Comparison of ENCODE assay signal across 28 cellular contexts in genomic region chr10:77867124-77867715, GRCh38. TPM values are rescaled to one million over a fixed set of nuclear protein-coding genes. Genes with fewer than 3 reads are reported as not detected.
DNase-seq lines count a peak whose midpoint lies in the region; ATAC-seq and TF ChIP-seq lines count a peak whose summit lies in the region.
"Had no signal": no experiment of that assay in that cellular context is flagged by ENCODE, and none has a peak within 500 bp of the region (broad histone marks: within the 10 kb centered on the region; RNA-seq: fewer than 3 reads in every experiment).

No MANE protein-coding gene starts in this region.

- peak overlapping the region in 2 of 3 experiments; percentile 9 to 48; a peak in 4 of 7 replicates for H3K27ac Mint-ChIP-seq in H9
- H3K27ac Mint-ChIP-seq in CD14-positive monocyte: no peak overlapping the region
- H3K27ac Mint-ChIP-seq: activated CD8-positive, alpha-beta T cell treated with anti-CD3 and anti-CD28 coated beads for 36 hours; activated naive CD4-positive, alpha-beta T cell treated with anti-CD3 and anti-CD28 coated beads for 36 hours; activated T-helper 1 cell treated with anti-CD3 and anti-CD28 coated beads, Interleukin-12 subunit alpha, Interleukin-12 subunit beta, Interleukin-2, Interleukin-4 antibody, amounts not matched to agents 30 ng/mL and 10 ng/mL and 1 ng/mL, durations not matched to agents 14 hours and 24 hours and 36 hours; stimulated activated naive B cell treated with anti-CD40 and anti-IgM and Interleukin-4, amounts not matched to agents 10 μg/mL and 1 μg/mL and 100 μg/mL, for 72 hours; T-helper 2 cell treated with Interferon-gamma antibody and Interleukin-4, amounts not matched to agents 5 μg/mL and 100 μg/mL, for 36 hours had no signal

- H2BK20ac ChIP-seq in H9 (ENCODE audit: low read depth, low read length, poor library complexity, severe bottlenecking): no peak overlapping the region

- H3K27ac ChIP-seq in H9 (ENCODE audit: insufficient read length, low read depth, low read length) (no peak overlapping the region), iPS-20b (ENCODE audit: low read length) (no peak overlapping the region), trophoblast cell (ENCODE audit: low read depth, low read length) (peak overlapping the region; percentile 67)
- H3K27ac ChIP-seq: brain microvascular endothelial cell, HL-60, upper lobe of right lung had no signal

- no peak overlapping the region for H2AK5ac ChIP-seq in H9 (ENCODE audit: insufficient read length, low read length)
- H2AK5ac ChIP-seq in trophoblast cell (ENCODE audit: low read length): no peak overlapping the region

- H3K4me3 ChIP-seq in iPS-20b (ENCODE audit: low read length) (no peak overlapping the region), trophoblast cell (ENCODE audit: low read depth, low read length) (no peak overlapping the region)
- H3K4me3 ChIP-seq: adrenal gland, upper lobe of right lung had no signal

- WGBS in H9 (ENCODE audit: extremely low coverage, insufficient read length, low lambda C conversion rate): no CpG with 5 or more reads among the region's 6 CpGs
- no CpG with 5 or more reads among the region's 6 CpGs for WGBS in trophoblast cell (ENCODE audit: extremely low coverage, insufficient coverage, insufficient read length)

- intact Hi-C loops in CD14-positive monocyte (cut with micrococcal nuclease): no loop called here

- H3K4me1 Mint-ChIP-seq in H9: peaks cover 57 to 63% of the 10 kb centered on the region in 2 experiments
- no peaks in the 10 kb centered on the region for H3K4me1 Mint-ChIP-seq in CD14-positive monocyte

- no peak overlapping the region for H3T11ph ChIP-seq in H9 (ENCODE audit: low read length)

- H4K8ac ChIP-seq in H9 (replicated peaks; ENCODE audit: insufficient read length, low read depth, low read length): no peak overlapping the region
- no peak overlapping the region for H4K8ac ChIP-seq in trophoblast cell (ENCODE audit: low read depth, low read length)

- H3K4me1 ChIP-seq in H9 (ENCODE audit: insufficient read depth, low read length): peaks cover 6% of the 10 kb centered on the region; the same call in 1 of the 2 replicates
- peaks cover 33% of the 10 kb centered on the region for H3K4me1 ChIP-seq in iPS-20b (ENCODE audit: insufficient read depth, low read length)
- H3K4me1 ChIP-seq in trophoblast cell (ENCODE audit: control insufficient read depth in 1 of 2, insufficient read depth in 2 of 2, low read length in 2 of 2): peaks cover 43 to 60% of the 10 kb centered on the region in 2 experiments

- H3K23ac ChIP-seq in H9 (ENCODE audit: insufficient read length, low read depth, low read length): no peak overlapping the region
- H3K23ac ChIP-seq in trophoblast cell (ENCODE audit: low read length): no peak overlapping the region

- DNase-seq in H9: no peak
- DNase-seq in SW480 (ENCODE audit: low spot score): peak; percentile 66
- DNase-seq in trophoblast cell: peak; percentile 89 to 100
- DNase-seq in stimulated activated CD4-positive, alpha-beta T cell treated with anti-CD3 and anti-CD28 coated beads, Interleukin-2, amount 100 ng/mL, for 24 hours: no peak
- DNase-seq in CD14-positive monocyte (ENCODE audit: low spot score): no peak
- DNase-seq in dermis blood vessel endothelial cell: no peak
- DNase-seq: activated CD4-positive, alpha-beta T cell treated with anti-CD3 and anti-CD28 coated beads for 1 hour; activated CD8-positive, alpha-beta memory T cell treated with anti-CD3 and anti-CD28 coated beads, Interleukin-2, amount 50 U/mL, for 48 hours; activated CD8-positive, alpha-beta T cell treated with anti-CD3 and anti-CD28 coated beads for 36 hours; activated naive CD4-positive, alpha-beta T cell treated with anti-CD3 and anti-CD28 coated beads for 36 hours; adrenal gland; brain microvascular endothelial cell; C1 segment of cervical spinal cord; COR-L47; kidney; midbrain; naive thymus-derived CD8-positive, alpha-beta T cell; NCI-H1417 treated with DMSO at 0.1 percent for 48 hours; NCI-H2029 treated with DMSO at 0.1 percent for 48 hours; NCI-H2227 treated with DMSO at 0.1 percent for 48 hours; SHP77; stimulated activated naive B cell treated with anti-CD40 and anti-IgM and Interleukin-4, amounts not matched to agents 10 μg/mL and 1 μg/mL and 100 μg/mL, for 72 hours; upper lobe of right lung had no signal

- no peak for ATAC-seq in GM18498 (IDR thresholded peaks at IDR 0.05; ENCODE audit: unreplicated experiment)
- ATAC-seq: naive thymus-derived CD8-positive, alpha-beta T cell; stimulated activated naive B cell treated with anti-CD40 and anti-IgM and Interleukin-4, amounts not matched to agents 10 μg/mL and 1 μg/mL and 100 μg/mL, for 72 hours; upper lobe of right lung had no signal

- no peak overlapping the region for H4K12ac ChIP-seq in trophoblast cell (ENCODE audit: low read depth, low read length)

- H3K36me3 ChIP-seq in iPS-20b (ENCODE audit: insufficient read depth, low read depth, low read length): peaks cover 21% of the 10 kb centered on the region
- peaks cover 8 to 10% of the 10 kb centered on the region in 2 experiments for H3K36me3 ChIP-seq in trophoblast cell (ENCODE audit: control insufficient read depth in 1 of 2, insufficient read depth in 2 of 2, low read length in 2 of 2)
- H3K36me3 ChIP-seq: upper lobe of right lung had no signal

- no peak overlapping the region for H3K4ac ChIP-seq in H9 (ENCODE audit: low read depth, low read length)
- H3K4ac ChIP-seq in trophoblast cell (ENCODE audit: low read depth, low read length): no peak overlapping the region

- no peaks in the 10 kb centered on the region for H4K20me1 ChIP-seq in H9 (ENCODE audit: control insufficient read depth, insufficient read depth, insufficient read length)

- H3K14ac ChIP-seq in H9 (ENCODE audit: insufficient read depth, low read length) (no peak overlapping the region), trophoblast cell (ENCODE audit: low read length) (peak overlapping the region; percentile 36)

- H3K9me3 ChIP-seq in H9 (ENCODE audit: control insufficient read depth, low read depth, low read length) (no peaks in the 10 kb centered on the region), iPS-20b (ENCODE audit: insufficient read depth, low read depth, low read length) (no peaks in the 10 kb centered on the region), trophoblast cell (ENCODE audit: insufficient read depth, low read depth, low read length) (peaks cover 2% of the 10 kb centered on the region)
- H3K9me3 ChIP-seq: adrenal gland, upper lobe of right lung had no signal

- H3K23me2 ChIP-seq in H9 (ENCODE audit: insufficient read length, low read depth, low read length, poor library complexity, severe bottlenecking): no peaks in the 10 kb centered on the region

- H3K56ac ChIP-seq in H9 (ENCODE audit: insufficient read length, low read depth, low read length): no peak overlapping the region

- H3K79me1 ChIP-seq in H9 (ENCODE audit: insufficient read depth, low read depth, low read length, poor library complexity, severe bottlenecking) (no peaks in the 10 kb centered on the region), trophoblast cell (ENCODE audit: low read length) (peaks cover 42% of the 10 kb centered on the region)

- H3K18ac ChIP-seq in H9 (ENCODE audit: insufficient read length, low read depth, low read length) (no peak overlapping the region), trophoblast cell (ENCODE audit: low read length) (no peak overlapping the region)

- TF ChIP-seq CTCF in H9 (conservative IDR thresholded peaks at IDR 0.05) (no peak), CD14-positive monocyte (IDR thresholded peaks at IDR 0.05) (no peak)

- H4K5ac ChIP-seq in H9 (ENCODE audit: insufficient read length, low read depth, low read length): no peak overlapping the region

- H3K27me3 ChIP-seq in H9 (ENCODE audit: insufficient read depth, low read length): no peaks in the 10 kb centered on the region
- no peaks in the 10 kb centered on the region for H3K27me3 ChIP-seq in iPS-20b (ENCODE audit: insufficient read depth, low read length)
- H3K27me3 ChIP-seq in trophoblast cell (ENCODE audit: insufficient read depth, low read length): no peaks in the 10 kb centered on the region
- H3K27me3 ChIP-seq: adrenal gland, brain microvascular endothelial cell, upper lobe of right lung had no signal

- no peak overlapping the region for H3K9ac ChIP-seq in H9 (ENCODE audit: extremely low read depth, insufficient read length, low read length)
- H3K9ac ChIP-seq in iPS-20b (ENCODE audit: low read depth, low read length): peak overlapping the region; percentile 1; the same call in 1 of the 2 replicates
- no peak overlapping the region for H3K9ac ChIP-seq in trophoblast cell (ENCODE audit: low read length)

- H3K27me3 Mint-ChIP-seq in H9 (ENCODE audit: low read depth) (no peaks in the 10 kb centered on the region), CD14-positive monocyte (ENCODE audit: low read depth in 3 of 3) (no peaks in the 10 kb centered on the region)
- H3K27me3 Mint-ChIP-seq: activated CD8-positive, alpha-beta T cell treated with anti-CD3 and anti-CD28 coated beads for 36 hours; naive thymus-derived CD8-positive, alpha-beta T cell; stimulated activated naive B cell treated with anti-CD40 and anti-IgM and Interleukin-4, amounts not matched to agents 10 μg/mL and 1 μg/mL and 100 μg/mL, for 72 hours had no signal

- no peak overlapping the region for H2BK15ac ChIP-seq in H9 (ENCODE audit: low read depth, low read length)

- H3K36me3 Mint-ChIP-seq in H9 (ENCODE audit: insufficient read depth in 1 of 3, low read depth in 3 of 3) (peaks cover 4 to 57% (median 16%) of the 10 kb centered on the region in 3 experiments), CD14-positive monocyte (no peaks in the 10 kb centered on the region)
- H3K36me3 Mint-ChIP-seq: naive thymus-derived CD8-positive, alpha-beta T cell; stimulated activated naive B cell treated with anti-CD40 and anti-IgM and Interleukin-4, amounts not matched to agents 10 μg/mL and 1 μg/mL and 100 μg/mL, for 72 hours had no signal

- H2AFZ ChIP-seq in H9 (ENCODE audit: low read length) (no peak overlapping the region), trophoblast cell (ENCODE audit: insufficient read depth, low read length, poor library complexity) (no peak overlapping the region)

- H4K91ac ChIP-seq in H9 (ENCODE audit: insufficient read length, low read depth, low read length): no peak overlapping the region
- H4K91ac ChIP-seq in trophoblast cell (ENCODE audit: low read depth, low read length): peak overlapping the region; percentile 28

- H3K9me3 Mint-ChIP-seq in H9 (no peaks in the 10 kb centered on the region), CD14-positive monocyte (no peaks in the 10 kb centered on the region)
- H3K9me3 Mint-ChIP-seq: activated CD8-positive, alpha-beta T cell treated with anti-CD3 and anti-CD28 coated beads for 36 hours; activated naive CD4-positive, alpha-beta T cell treated with anti-CD3 and anti-CD28 coated beads for 36 hours; activated T-helper 1 cell treated with anti-CD3 and anti-CD28 coated beads, Interleukin-12 subunit alpha, Interleukin-12 subunit beta, Interleukin-2, Interleukin-4 antibody, amounts not matched to agents 30 ng/mL and 10 ng/mL and 1 ng/mL, durations not matched to agents 14 hours and 24 hours and 36 hours; naive thymus-derived CD8-positive, alpha-beta T cell; stimulated activated naive B cell treated with anti-CD40 and anti-IgM and Interleukin-4, amounts not matched to agents 10 μg/mL and 1 μg/mL and 100 μg/mL, for 72 hours; T-helper 2 cell treated with Interferon-gamma antibody and Interleukin-4, amounts not matched to agents 5 μg/mL and 100 μg/mL, for 36 hours had no signal

- H2BK120ac ChIP-seq in H9 (ENCODE audit: low read depth, low read length, poor library complexity, severe bottlenecking) (no peak overlapping the region), trophoblast cell (ENCODE audit: insufficient read depth, low read length, poor library complexity) (no peak overlapping the region)

- no peaks in the 10 kb centered on the region; the same call in 1 of the 2 replicates for H3K79me2 ChIP-seq in H9 (ENCODE audit: insufficient read depth, low read length)
- H3K79me2 ChIP-seq in trophoblast cell (ENCODE audit: control insufficient read depth, insufficient read depth, low read length, poor library complexity): peaks cover 2% of the 10 kb centered on the region

- H2BK12ac ChIP-seq in H9 (ENCODE audit: insufficient read length, low read depth, low read length): no peak overlapping the region
- H2BK12ac ChIP-seq in trophoblast cell (ENCODE audit: low read length): peak overlapping the region; percentile 1

- H3K4me3 Mint-ChIP-seq in H9: no peak overlapping the region
- H3K4me3 Mint-ChIP-seq in CD14-positive monocyte: no peak overlapping the region
- H3K4me3 Mint-ChIP-seq: activated CD8-positive, alpha-beta T cell treated with anti-CD3 and anti-CD28 coated beads for 36 hours; activated naive CD4-positive, alpha-beta T cell treated with anti-CD3 and anti-CD28 coated beads for 36 hours; activated T-helper 1 cell treated with anti-CD3 and anti-CD28 coated beads, Interleukin-12 subunit alpha, Interleukin-12 subunit beta, Interleukin-2, Interleukin-4 antibody, amounts not matched to agents 30 ng/mL and 10 ng/mL and 1 ng/mL, durations not matched to agents 14 hours and 24 hours and 36 hours; naive thymus-derived CD8-positive, alpha-beta T cell; stimulated activated naive B cell treated with anti-CD40 and anti-IgM and Interleukin-4, amounts not matched to agents 10 μg/mL and 1 μg/mL and 100 μg/mL, for 72 hours; T-helper 2 cell treated with Interferon-gamma antibody and Interleukin-4, amounts not matched to agents 5 μg/mL and 100 μg/mL, for 36 hours had no signal

- no peak overlapping the region for H3K4me2 ChIP-seq in H9 (ENCODE audit: insufficient read depth, insufficient read length, low read length)
- no peak overlapping the region for H3K4me2 ChIP-seq in trophoblast cell (ENCODE audit: low read length)

- H2BK5ac ChIP-seq in H9 (ENCODE audit: insufficient read length, low read length) (no peak overlapping the region), trophoblast cell (ENCODE audit: low read depth, low read length, poor library complexity) (no peak overlapping the region)

RNA-seq across cellular contexts. Expression of gene DLG5, which starts 59.3 kb away (rescaled TPM):
- total RNA-seq in H9 (2021): 67.2 and 67.4 TPM in 2 replicates
- polyA plus RNA-seq in trophoblast cell (2013): 82.9 and 86.6 TPM in 2 replicates
- under 1 TPM in 1 of 2 donors, not detected in 1; 0.14 TPM for polyA plus RNA-seq in CD14-positive monocyte
- 7.8 and 11.1 TPM in 2 replicates for total RNA-seq in dermis blood vessel endothelial cell

Comparison
In these comparisons a context has a peak if more than half of its experiments do, and no peak if none do; other contexts are left out.
1. DNase-seq: peak in SW480 (single experiment) and trophoblast cell (2 of 2); none in H9 (single experiment), stimulated activated CD4-positive, alpha-beta T cell treated with anti-CD3 and anti-CD28 coated beads, Interleukin-2, amount 100 ng/mL, for 24 hours (0 of 2), CD14-positive monocyte (single experiment) and dermis blood vessel endothelial cell (single experiment).
2. H3K27ac Mint-ChIP-seq: peak in H9 (2 of 3); none in CD14-positive monocyte (0 of 7).